In the genomic region with DNA sequence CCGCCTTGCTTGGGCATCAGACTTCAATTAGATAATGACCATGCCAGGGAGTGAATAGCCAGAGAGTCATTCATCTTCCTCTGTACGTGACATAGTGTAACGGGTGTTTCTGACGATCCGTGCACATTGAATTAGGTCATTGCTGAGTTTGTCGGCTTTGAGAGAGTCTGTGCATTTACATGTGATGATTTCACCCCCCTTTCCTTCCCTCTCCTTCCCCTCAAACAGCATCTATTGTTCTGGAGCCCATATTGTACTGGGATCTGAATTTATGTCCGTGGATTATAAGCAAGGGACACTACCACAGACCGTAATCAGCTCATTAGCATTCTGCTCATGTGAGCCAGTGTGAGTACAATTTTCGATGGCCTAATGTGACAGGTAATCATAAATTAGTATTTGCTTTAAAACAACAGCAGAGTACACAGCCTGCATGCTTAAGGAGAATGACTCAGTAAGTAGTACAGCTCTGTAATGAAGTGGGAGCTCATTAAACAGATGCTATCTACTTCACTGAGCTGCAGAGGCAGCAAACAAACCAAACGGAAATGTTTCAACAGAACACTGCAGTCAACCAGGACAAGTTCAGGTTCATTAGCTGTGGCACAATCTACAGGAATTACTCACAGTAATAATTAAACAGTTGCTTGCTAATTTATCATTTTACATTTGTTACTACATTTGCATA, we compare ENCODE assay signal across 8 cellular contexts.
DNase-seq lines count a peak whose midpoint lies in the region; ATAC-seq, FAIRE-seq and TF ChIP-seq lines count a peak whose summit lies in the region.

No MANE protein-coding gene starts in this region.

- H3K9me3 ChIP-seq in mesodermal cell (ENCODE audit: control insufficient read depth, low read length), result no peaks in the 10 kb centered on the region

- no peak overlapping the region for H3K4me3 ChIP-seq in mesodermal cell (ENCODE audit: extremely low read depth, insufficient read depth, low read length, poor library complexity, severe bottlenecking)

- peak overlapping the region; percentile 93 for H3K27ac ChIP-seq in mesodermal cell (ENCODE audit: low read depth, low read length, severe bottlenecking)

- peak; percentile 30 for FAIRE-seq in GM12892 (lab: Jason Lieb, UNC)

- H3K36me3 ChIP-seq in mesodermal cell (ENCODE audit: control insufficient read depth, insufficient read depth, low read length), result no peaks in the 10 kb centered on the region

- no peak for DNase-seq in GM12892 (ENCODE audit: insufficient read length)
- peak; percentile 28 to 41 for DNase-seq in NCI-H187 (lab: John Stamatoyannopoulos, UW)
- peak; percentile 73 for DNase-seq in astrocyte of the hippocampus (ENCODE audit: low read depth, low spot score)
- no peak for DNase-seq in CD1c-positive myeloid dendritic cell (ENCODE audit: extremely low spot score)
- DNase-seq in stimulated activated naive CD4-positive, alpha-beta T cell treated with Interleukin-2 at 50 U/mL for 16 hours (lab: John Stamatoyannopoulos, UW), result no peak

- WGBS in mesodermal cell (ENCODE audit: insufficient coverage in 2 of 2), 2 experiments, result 36% methylated on average over 3 of the region's 10 CpGs; no CpG with 5 or more reads in 1 of the 2 experiments

- ATAC-seq in HG03280 (IDR thresholded peaks at IDR 0.05; ENCODE audit: unreplicated experiment), result no peak
- no peak for ATAC-seq in HG03097 (IDR thresholded peaks at IDR 0.05; ENCODE audit: low FRiP score, unreplicated experiment)

- peaks cover 32% of the 10 kb centered on the region for H3K4me1 ChIP-seq in mesodermal cell (ENCODE audit: control insufficient read depth, insufficient read depth, low read length, poor library complexity, severe bottlenecking)

- TF ChIP-seq POLR2A in GM12892 (IDR thresholded peaks at IDR 0.05; ENCODE audit: low read depth, low read length), result no peak

Comparison
In these comparisons a context has a peak if more than half of its experiments do, and no peak if none do; other contexts are left out.
1. DNase-seq: peak in NCI-H187 (2 of 2) and astrocyte of the hippocampus (single experiment); none in GM12892 (single experiment), CD1c-positive myeloid dendritic cell (single experiment) and stimulated activated naive CD4-positive, alpha-beta T cell treated with Interleukin-2 at 50 U/mL for 16 hours (single experiment).